In genomic region chr10:63116452-63117072, GRCh38 we compare ENCODE assay signal across 19 cellular contexts. TPM values are rescaled to one million over a fixed set of nuclear protein-coding genes. Genes with fewer than 3 reads are reported as not detected.
DNase-seq lines count a peak whose midpoint lies in the region; ATAC-seq and TF ChIP-seq lines count a peak whose summit lies in the region.
"Had no signal": no experiment of that assay in that cellular context is flagged by ENCODE, and none has a peak within 500 bp of the region (broad histone marks: within the 10 kb centered on the region; RNA-seq: fewer than 3 reads in every experiment).

No MANE protein-coding gene starts in this region.

- H3K79me1 ChIP-seq in IMR-90 (ENCODE audit: low read depth in 1 of 2, low read length in 2 of 2) = no peaks in the 10 kb centered on the region

- no peak overlapping the region for H3K4me2 ChIP-seq in IMR-90 (ENCODE audit: low read depth, low read length)

- no peak overlapping the region for H4K5ac ChIP-seq in IMR-90 (ENCODE audit: low read depth, low read length)

- dilution Hi-C loops in IMR-90 (cut with HindIII; ENCODE audit: low sequenced_read_pairs, unreplicated experiment) = no loop called here

- no peaks in the 10 kb centered on the region for H4K20me1 ChIP-seq in IMR-90 (ENCODE audit: insufficient read depth, low read length)

- H4K8ac ChIP-seq in IMR-90 (ENCODE audit: low read depth in 2 of 2, low read length in 2 of 2) = no peak overlapping the region

- no peak overlapping the region for H2BK5ac ChIP-seq in IMR-90 (ENCODE audit: low read depth, low read length, poor library complexity, severe bottlenecking)

- DNase-seq in IMR-90 (no peak), chondrocyte (ENCODE audit: low spot score) (no peak), suprapubic skin (ENCODE audit: low spot score in 2 of 2) (no peak), DMS153 treated with DMSO at 0.1 percent for 48 hours (lab: John Stamatoyannopoulos, UW; ENCODE audit: unreplicated experiment) (no peak)
- no peak for DNase-seq in activated T-cell treated with anti-CD3 and anti-CD28 coated beads, Interleukin-2, amount 50 U/mL, for 1 hour
- DNase-seq: activated CD4-positive, alpha-beta memory T cell treated with anti-CD3 and anti-CD28 coated beads, Interleukin-2, amount 10 ng/mL, durations not matched to agents 7 days and 5 days; activated naive CD4-positive, alpha-beta T cell treated with anti-CD3 and anti-CD28 coated beads for 36 hours; activated T-cell treated with anti-CD3 and anti-CD28 coated beads, Interleukin-2, amount 50 U/mL, for 24 hours; CD4-positive, alpha-beta T cell; DMS153; endodermal cell; NCI-H1417 treated with DMSO at 0.1 percent for 48 hours; NCI-H774; stimulated activated naive CD4-positive, alpha-beta T cell had no signal

- no peaks in the 10 kb centered on the region for H3K36me3 Mint-ChIP-seq in chondrocyte (ENCODE audit: low read depth)
- H3K36me3 Mint-ChIP-seq: neural progenitor cell had no signal

- no peaks in the 10 kb centered on the region for H3K36me3 ChIP-seq in IMR-90 (ENCODE audit: control insufficient read depth, insufficient read depth, low read length)
- H3K36me3 ChIP-seq in neuron (ENCODE audit: insufficient read depth, low read length) = no peaks in the 10 kb centered on the region
- H3K36me3 ChIP-seq in suprapubic skin = no peaks in the 10 kb centered on the region
- H3K36me3 ChIP-seq: neural progenitor cell had no signal

- H2AFZ ChIP-seq in IMR-90 (replicated peaks; ENCODE audit: low read length, poor library complexity) (no peak overlapping the region), neuron (ENCODE audit: low read depth, low read length) (peak overlapping the region; percentile 44)
- H2AFZ ChIP-seq: neural progenitor cell had no signal

- H3K27ac Mint-ChIP-seq in chondrocyte (ENCODE audit: unreplicated experiment) = peak overlapping the region; percentile 96
- H3K27ac Mint-ChIP-seq: activated CD4-positive, alpha-beta memory T cell treated with anti-CD3 and anti-CD28 coated beads, Interleukin-2, amount 10 ng/mL, durations not matched to agents 7 days and 5 days; activated naive CD4-positive, alpha-beta T cell treated with anti-CD3 and anti-CD28 coated beads for 36 hours; activated T-cell treated with anti-CD3 and anti-CD28 coated beads, Interleukin-2, amount 50 U/mL, for 24 hours; CD4-positive, alpha-beta T cell; endodermal cell; WTC11 had no signal

- CTCF ChIA-PET in IMR-90 (lab: Yijun Ruan, JAX) = no interaction called here

- no peak overlapping the region for H2BK20ac ChIP-seq in IMR-90 (ENCODE audit: low read depth, low read length)

- no peak overlapping the region for H2AK5ac ChIP-seq in IMR-90 (ENCODE audit: low read depth, low read length)

- no peaks in the 10 kb centered on the region for H3K27me3 ChIP-seq in IMR-90 (ENCODE audit: control insufficient read depth, insufficient read depth, low read length)
- no peaks in the 10 kb centered on the region for H3K27me3 ChIP-seq in neuron (ENCODE audit: insufficient read depth, low read length)
- H3K27me3 ChIP-seq in suprapubic skin = no peaks in the 10 kb centered on the region
- H3K27me3 ChIP-seq: neural progenitor cell had no signal

- no peak overlapping the region for H3K14ac ChIP-seq in IMR-90 (replicated peaks; ENCODE audit: low read depth, low read length)

- H3K9me3 ChIP-seq in IMR-90 (ENCODE audit: control insufficient read depth, insufficient read depth, low read length) = no peaks in the 10 kb centered on the region
- H3K9me3 ChIP-seq in neuron (ENCODE audit: low read length) = peaks cover 2% of the 10 kb centered on the region
- no peaks in the 10 kb centered on the region for H3K9me3 ChIP-seq in suprapubic skin

- BruUV-seq in IMR-90 (replicated peaks; lab: Mats Ljungman, UMichigan) = no TSS peak

- ATAC-seq in IMR-90 (ENCODE audit: low read depth) (no peak), GM21576 (IDR thresholded peaks at IDR 0.05; ENCODE audit: unreplicated experiment) (no peak)
- ATAC-seq: GM12878, WTC11 had no signal

- no peak overlapping the region for H3K4ac ChIP-seq in IMR-90 (ENCODE audit: low read depth, low read length)

- peaks cover 43% of the 10 kb centered on the region for H3K4me1 Mint-ChIP-seq in chondrocyte (ENCODE audit: low read depth)
- H3K4me1 Mint-ChIP-seq: activated CD4-positive, alpha-beta memory T cell treated with anti-CD3 and anti-CD28 coated beads, Interleukin-2, amount 10 ng/mL, durations not matched to agents 7 days and 5 days; endodermal cell; WTC11 had no signal

- no peak overlapping the region for H3K4me3 Mint-ChIP-seq in chondrocyte (ENCODE audit: unreplicated experiment)
- H3K4me3 Mint-ChIP-seq: activated CD4-positive, alpha-beta memory T cell treated with anti-CD3 and anti-CD28 coated beads, Interleukin-2, amount 10 ng/mL, durations not matched to agents 7 days and 5 days; activated naive CD4-positive, alpha-beta T cell treated with anti-CD3 and anti-CD28 coated beads for 36 hours; activated T-cell treated with anti-CD3 and anti-CD28 coated beads, Interleukin-2, amount 50 U/mL, for 24 hours; CD4-positive, alpha-beta T cell; endodermal cell; neural progenitor cell; WTC11 had no signal

- H2AK9ac ChIP-seq in IMR-90 (replicated peaks; ENCODE audit: low read depth, low read length, poor library complexity) = no peak overlapping the region

- no peaks in the 10 kb centered on the region for H3K9me1 ChIP-seq in IMR-90 (ENCODE audit: insufficient read depth, low read length)

- H3K4me1 ChIP-seq in IMR-90 (ENCODE audit: control insufficient read depth, insufficient read depth, low read length) (peaks cover 10% of the 10 kb centered on the region), neuron (ENCODE audit: insufficient read depth, low read length) (peaks cover 16% of the 10 kb centered on the region), suprapubic skin (peaks cover 27% of the 10 kb centered on the region)

- peaks cover 3% of the 10 kb centered on the region for H3K9me3 Mint-ChIP-seq in chondrocyte (ENCODE audit: low read depth)
- H3K9me3 Mint-ChIP-seq: activated CD4-positive, alpha-beta memory T cell treated with anti-CD3 and anti-CD28 coated beads, Interleukin-2, amount 10 ng/mL, durations not matched to agents 7 days and 5 days; activated naive CD4-positive, alpha-beta T cell treated with anti-CD3 and anti-CD28 coated beads for 36 hours; activated T-cell treated with anti-CD3 and anti-CD28 coated beads, Interleukin-2, amount 50 U/mL, for 24 hours; CD4-positive, alpha-beta T cell; endodermal cell had no signal

- no peak overlapping the region for H3K9ac ChIP-seq in IMR-90 (ENCODE audit: low read depth, low read length)
- H3K9ac ChIP-seq: neural progenitor cell had no signal

- no peak overlapping the region for H3K4me3 ChIP-seq in IMR-90 (ENCODE audit: insufficient read depth, low read depth, low read length)
- H3K4me3 ChIP-seq in neuron (ENCODE audit: low read length) = no peak overlapping the region
- H3K4me3 ChIP-seq in suprapubic skin = no peak overlapping the region
- H3K4me3 ChIP-seq: GM12878, neural progenitor cell had no signal

- no peak for TF ChIP-seq EP300 in suprapubic skin (IDR thresholded peaks at IDR 0.05)

- WGBS in IMR-90 (ENCODE audit: extremely low coverage in 2 of 2, insufficient read length in 1 of 2), 2 experiments = 80% methylated on average over 1 of the region's 3 CpGs; no CpG with 5 or more reads in 1 of the 2 experiments
- WGBS in suprapubic skin = 76% methylated on average over 3 of the region's 3 CpGs

- TF ChIP-seq CTCF in IMR-90 (conservative IDR thresholded peaks at IDR 0.05; ENCODE audit: low read depth, low read length) (no peak), chondrocyte (IDR thresholded peaks at IDR 0.05) (no peak), suprapubic skin (IDR thresholded peaks at IDR 0.05) (no peak)

- TF ChIP-seq RAD21 in IMR-90 (IDR thresholded peaks at IDR 0.05; ENCODE audit: low read length) = no peak

- H3K23ac ChIP-seq in IMR-90 (ENCODE audit: low read depth, low read length) = no peak overlapping the region

- H3K27ac ChIP-seq in IMR-90 (ENCODE audit: insufficient read depth, low read length) = no peak overlapping the region
- peak overlapping the region; percentile 77 for H3K27ac ChIP-seq in suprapubic skin
- H3K27ac ChIP-seq: neural progenitor cell had no signal

- H3K18ac ChIP-seq in IMR-90 (ENCODE audit: low read depth, low read length) = peak overlapping the region; percentile 34; the same call in 1 of the 2 replicates

- no peak overlapping the region for H3K56ac ChIP-seq in IMR-90 (ENCODE audit: extremely low read depth, insufficient read depth, low read length)

- H2BK120ac ChIP-seq in IMR-90 (ENCODE audit: low read depth, low read length) = no peak overlapping the region

- in situ Hi-C loops in IMR-90 (cut with MboI; ENCODE audit: low sequenced_read_pairs) = no loop called here

- intact Hi-C loops in IMR-90 (cut with micrococcal nuclease) = no loop called here

- H2BK15ac ChIP-seq in IMR-90 (ENCODE audit: low read depth, low read length) = no peak overlapping the region

- POLR2A ChIA-PET in IMR-90 (lab: Charles Lee; ENCODE audit: unreplicated experiment) = no interaction called here

- no peak overlapping the region for H4K91ac ChIP-seq in IMR-90 (ENCODE audit: insufficient read depth, low read depth, low read length)

- TF ChIP-seq POLR2A in IMR-90 (IDR thresholded peaks at IDR 0.05; ENCODE audit: low read depth, low read length) = no peak
- TF ChIP-seq POLR2A in suprapubic skin (IDR thresholded peaks at IDR 0.05) = no peak

- H3K27me3 Mint-ChIP-seq in chondrocyte (ENCODE audit: low read depth) = no peaks in the 10 kb centered on the region

TF ChIP-seq in IMR-90, 13 proteins besides CTCF, POLR2A, EP300 and RAD21 (continues in another document):
- TF ChIP-seq CEBPB (IDR thresholded peaks at IDR 0.05; ENCODE audit: low read depth, low read length) (no peak), FOS (IDR thresholded peaks at IDR 0.05; ENCODE audit: low read depth, low read length) (no peak), MXI1 (IDR thresholded peaks at IDR 0.05; ENCODE audit: borderline replicate concordance, low read depth, low read length) (no peak), CHD1 (IDR thresholded peaks at IDR 0.05; ENCODE audit: low read depth, low read length) (no peak), USF2 (IDR thresholded peaks at IDR 0.05; ENCODE audit: low read depth, low read length) (no peak), NFE2L2 (IDR thresholded peaks at IDR 0.05; ENCODE audit: low read depth, low read length) (no peak), SMC3 (IDR thresholded peaks at IDR 0.05; ENCODE audit: low read depth, low read length) (no peak)

RNA-seq across cellular contexts. Expression of gene NRBF2, which starts 16.6 kb away (rescaled TPM):
- 19.9 and 26.9 TPM in 2 replicates for total RNA-seq in IMR-90 (2012; rRNA removed)
- 18.1 and 20.6 TPM in 2 replicates for polyA plus RNA-seq in IMR-90 (2012; rRNA removed)
- 4.8 and 6.7 TPM in 2 replicates for polyA plus RNA-seq in IMR-90 (2012; cell fraction: cytosol; rRNA removed)
- 1.7 and 7.1 TPM in 2 replicates for polyA plus RNA-seq in IMR-90 (2012; cell fraction: nucleus; rRNA removed; ENCODE audit: low replicate concordance)
- 32.0 to 45.2 TPM (median 44.1 TPM) in 3 replicates for total RNA-seq in chondrocyte
- total RNA-seq in suprapubic skin = 10 to 100 TPM; 10.9 to 23.2 (median 13.9) TPM
